In the genomic region with DNA sequence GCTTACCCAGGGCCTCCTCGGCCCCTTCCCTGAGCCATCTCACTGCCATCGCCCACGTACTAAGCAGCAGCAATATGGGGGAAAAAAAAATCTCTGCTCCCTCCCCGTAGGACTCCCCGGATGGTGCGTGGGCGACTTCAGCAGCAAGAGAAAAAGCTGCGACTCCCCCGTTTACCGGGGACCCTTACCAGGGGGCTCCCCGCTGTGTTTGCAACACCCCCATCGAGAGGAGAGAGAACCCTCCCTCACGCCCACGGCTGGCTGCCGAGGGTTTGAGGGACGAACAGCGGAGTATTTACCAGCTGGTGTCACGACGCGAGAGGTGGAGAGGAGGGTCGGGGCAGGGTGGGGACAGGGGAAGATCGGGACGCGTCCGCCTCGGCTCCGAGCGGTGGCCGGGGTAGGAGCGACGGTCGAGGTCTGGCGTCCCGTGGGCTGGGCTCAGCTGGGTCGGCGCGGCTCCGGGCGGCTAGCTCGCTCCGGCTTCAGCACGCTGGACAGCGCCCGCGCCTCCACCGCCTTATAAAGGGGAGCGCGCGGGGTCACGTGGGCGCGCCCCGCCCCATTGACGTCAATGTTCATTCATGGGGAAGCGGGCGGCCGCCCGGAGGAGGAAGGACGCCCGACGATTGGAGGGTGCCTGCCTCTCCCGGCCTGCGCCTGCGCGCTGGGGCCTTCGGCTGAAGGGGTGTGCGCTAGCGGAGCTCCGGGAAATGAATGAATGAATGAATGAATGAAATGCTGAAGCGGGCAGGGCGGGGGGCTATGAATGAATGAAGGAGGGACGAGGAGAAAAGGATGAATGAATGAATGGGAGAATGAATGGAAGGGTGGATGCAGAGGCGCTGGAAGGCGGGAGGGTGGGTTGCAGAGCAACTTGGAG, we compare ENCODE assay signal across 1 cellular context.
TF ChIP-seq lines count a peak whose summit lies in the region.

A gene (minus strand): TSS at position 495 of the 883 bp plus-strand sequence. CDS start 726 bp downstream, outside the sequence.

TF ChIP-seq in GM12878, 131 proteins besides CTCF, POLR2A, EP300 and RAD21 (continued from another document):
- TF ChIP-seq, protein P1, sequence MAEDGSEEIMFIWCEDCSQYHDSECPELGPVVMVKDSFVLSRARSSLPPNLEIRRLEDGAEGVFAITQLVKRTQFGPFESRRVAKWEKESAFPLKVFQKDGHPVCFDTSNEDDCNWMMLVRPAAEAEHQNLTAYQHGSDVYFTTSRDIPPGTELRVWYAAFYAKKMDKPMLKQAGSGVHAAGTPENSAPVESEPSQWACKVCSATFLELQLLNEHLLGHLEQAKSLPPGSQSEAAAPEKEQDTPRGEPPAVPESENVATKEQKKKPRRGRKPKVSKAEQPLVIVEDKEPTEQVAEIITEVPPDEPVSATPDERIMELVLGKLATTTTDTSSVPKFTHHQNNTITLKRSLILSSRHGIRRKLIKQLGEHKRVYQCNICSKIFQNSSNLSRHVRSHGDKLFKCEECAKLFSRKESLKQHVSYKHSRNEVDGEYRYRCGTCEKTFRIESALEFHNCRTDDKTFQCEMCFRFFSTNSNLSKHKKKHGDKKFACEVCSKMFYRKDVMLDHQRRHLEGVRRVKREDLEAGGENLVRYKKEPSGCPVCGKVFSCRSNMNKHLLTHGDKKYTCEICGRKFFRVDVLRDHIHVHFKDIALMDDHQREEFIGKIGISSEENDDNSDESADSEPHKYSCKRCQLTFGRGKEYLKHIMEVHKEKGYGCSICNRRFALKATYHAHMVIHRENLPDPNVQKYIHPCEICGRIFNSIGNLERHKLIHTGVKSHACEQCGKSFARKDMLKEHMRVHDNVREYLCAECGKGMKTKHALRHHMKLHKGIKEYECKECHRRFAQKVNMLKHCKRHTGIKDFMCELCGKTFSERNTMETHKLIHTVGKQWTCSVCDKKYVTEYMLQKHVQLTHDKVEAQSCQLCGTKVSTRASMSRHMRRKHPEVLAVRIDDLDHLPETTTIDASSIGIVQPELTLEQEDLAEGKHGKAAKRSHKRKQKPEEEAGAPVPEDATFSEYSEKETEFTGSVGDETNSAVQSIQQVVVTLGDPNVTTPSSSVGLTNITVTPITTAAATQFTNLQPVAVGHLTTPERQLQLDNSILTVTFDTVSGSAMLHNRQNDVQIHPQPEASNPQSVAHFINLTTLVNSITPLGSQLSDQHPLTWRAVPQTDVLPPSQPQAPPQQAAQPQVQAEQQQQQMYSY (CRISPR knock-in tag; IDR thresholded peaks at IDR 0.05) = no peak
- TF ChIP-seq, protein P2, sequence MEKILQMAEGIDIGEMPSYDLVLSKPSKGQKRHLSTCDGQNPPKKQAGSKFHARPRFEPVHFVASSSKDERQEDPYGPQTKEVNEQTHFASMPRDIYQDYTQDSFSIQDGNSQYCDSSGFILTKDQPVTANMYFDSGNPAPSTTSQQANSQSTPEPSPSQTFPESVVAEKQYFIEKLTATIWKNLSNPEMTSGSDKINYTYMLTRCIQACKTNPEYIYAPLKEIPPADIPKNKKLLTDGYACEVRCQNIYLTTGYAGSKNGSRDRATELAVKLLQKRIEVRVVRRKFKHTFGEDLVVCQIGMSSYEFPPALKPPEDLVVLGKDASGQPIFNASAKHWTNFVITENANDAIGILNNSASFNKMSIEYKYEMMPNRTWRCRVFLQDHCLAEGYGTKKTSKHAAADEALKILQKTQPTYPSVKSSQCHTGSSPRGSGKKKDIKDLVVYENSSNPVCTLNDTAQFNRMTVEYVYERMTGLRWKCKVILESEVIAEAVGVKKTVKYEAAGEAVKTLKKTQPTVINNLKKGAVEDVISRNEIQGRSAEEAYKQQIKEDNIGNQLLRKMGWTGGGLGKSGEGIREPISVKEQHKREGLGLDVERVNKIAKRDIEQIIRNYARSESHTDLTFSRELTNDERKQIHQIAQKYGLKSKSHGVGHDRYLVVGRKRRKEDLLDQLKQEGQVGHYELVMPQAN (conservative IDR thresholded peaks at IDR 0.05) = peak; percentile 45
- no peak for TF ChIP-seq NBN (IDR thresholded peaks at IDR 0.05)
- TF ChIP-seq JUND (IDR thresholded peaks at IDR 0.05; ENCODE audit: low read depth, low read length) = no peak
- TF ChIP-seq, protein P3, sequence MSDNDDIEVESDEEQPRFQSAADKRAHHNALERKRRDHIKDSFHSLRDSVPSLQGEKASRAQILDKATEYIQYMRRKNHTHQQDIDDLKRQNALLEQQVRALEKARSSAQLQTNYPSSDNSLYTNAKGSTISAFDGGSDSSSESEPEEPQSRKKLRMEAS (IDR thresholded peaks at IDR 0.05; ENCODE audit: low read depth, low read length) = peak; percentile 97
- TF ChIP-seq CREM (IDR thresholded peaks at IDR 0.05; ENCODE audit: low read depth) = peak; percentile 70; the same call in 1 of the 2 replicates
- TF ChIP-seq SP1 (IDR thresholded peaks at IDR 0.05; ENCODE audit: low read depth, low read length) = peak; percentile 51
- TF ChIP-seq BRCA1 (IDR thresholded peaks at IDR 0.05; ENCODE audit: low read depth, low read length) = no peak
- TF ChIP-seq NFIC (IDR thresholded peaks at IDR 0.05; ENCODE audit: low read depth, low read length) = no peak
- TF ChIP-seq, protein P4, sequence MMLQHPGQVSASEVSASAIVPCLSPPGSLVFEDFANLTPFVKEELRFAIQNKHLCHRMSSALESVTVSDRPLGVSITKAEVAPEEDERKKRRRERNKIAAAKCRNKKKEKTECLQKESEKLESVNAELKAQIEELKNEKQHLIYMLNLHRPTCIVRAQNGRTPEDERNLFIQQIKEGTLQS (IDR thresholded peaks at IDR 0.05; ENCODE audit: borderline replicate concordance, extremely low read depth, low read depth, low read length) = peak; percentile 72; the same call in 1 of the 2 replicates
- no peak for TF ChIP-seq ZZZ3 (IDR thresholded peaks at IDR 0.05; ENCODE audit: control insufficient read depth, insufficient read length, low read depth)
TF ChIP-seq in GM12878: peak in this region for 28.
